ENCODE assay signal across 26 cellular contexts in genomic region chr7:127918130-127918529, GRCh38.
"Had no signal": no experiment of that assay in that cellular context is flagged by ENCODE, and none has a peak within 500 bp of the region (broad histone marks: within the 10 kb centered on the region; RNA-seq: fewer than 3 reads in every experiment).

No MANE protein-coding gene starts in this region.

- H3K27ac ChIP-seq: adrenal gland, ascending aorta, body of pancreas, SK-N-MC had no signal

- ATAC-seq: activated CD8-positive, alpha-beta memory T cell treated with anti-CD3 and anti-CD28 coated beads, Interleukin-2, amount 10 ng/mL, durations not matched to agents 7 days and 5 days; body of pancreas; Panc1; Right ventricle myocardium inferior; T-cell; WTC11 had no signal

- H3K4me3 ChIP-seq: adrenal gland, ascending aorta, body of pancreas, SK-N-MC had no signal

- H3K4me1 ChIP-seq: ascending aorta had no signal

- DNase-seq: activated CD4-positive, CD25-positive, alpha-beta regulatory T cell treated with anti-CD3 and anti-CD28 coated beads, Interleukin-2, amount 50 U/mL, for 72 hours; activated CD8-positive, alpha-beta memory T cell treated with anti-CD3 and anti-CD28 coated beads, Interleukin-2, amount 10 ng/mL, durations not matched to agents 7 days and 5 days; activated gamma-delta T cell treated with Interleukin-2 at 50 U/mL for 16 hours; activated naive CD4-positive, alpha-beta T cell treated with anti-CD3 and anti-CD28 coated beads, Interleukin-2, amount 10 ng/mL, durations not matched to agents 7 days and 5 days; activated naive CD8-positive, alpha-beta T cell treated with anti-CD3 and anti-CD28 coated beads, Interleukin-2, amount 10 ng/mL, durations not matched to agents 7 days and 5 days; activated T-cell treated with anti-CD3 and anti-CD28 coated beads, Interleukin-2, amount 50 U/mL, for 48 hours; adrenal gland; body of pancreas; central memory CD4-positive, alpha-beta T cell; Kasumi-1; NCI-H1092; NCI-H1930; NCI-H2171 treated with DMSO at 0.1 percent for 48 hours; NCI-H510A treated with DMSO at 0.1 percent for 48 hours; NCI-H69; NK-92 treated with Interleukin-12 subunit alpha and Interleukin-12 subunit beta, amount 100 ng/mL, for 24 hours; OCI-M1; RPMI8226; T-cell; T-helper 2 cell had no signal

- H3K27me3 ChIP-seq: adrenal gland, ascending aorta, body of pancreas had no signal

- FAIRE-seq: bronchial epithelial cell had no signal

- H3K9me3 ChIP-seq: adrenal gland, ascending aorta, body of pancreas had no signal

- H3K36me3 ChIP-seq: adrenal gland, ascending aorta had no signal
